Comparison of ENCODE assay signal across 1 cellular context in genomic region chr17:5942687-5943086, GRCh38.
A peak's percentile ranks its signal among the peaks of the same experiment; 100 is the strongest.
TF ChIP-seq lines count a peak whose summit lies in the region.

No MANE protein-coding gene starts in this region.

TF ChIP-seq in K562, 482 proteins besides CTCF, POLR2A, EP300 and RAD21 (continued from another document):
- TF ChIP-seq HBP1 (CRISPR knock-in tag; IDR thresholded peaks at IDR 0.05) (no peak), FOXP4 (CRISPR knock-in tag; IDR thresholded peaks at IDR 0.05; ENCODE audit: borderline replicate concordance) (no peak), TBL1XR1 (IDR thresholded peaks at IDR 0.05; ENCODE audit: low read length in 2 of 2) (no peak), MCM7 (IDR thresholded peaks at IDR 0.05) (no peak), SETDB1 (IDR thresholded peaks at IDR 0.05; ENCODE audit: low read length) (no peak), ZNF395 (CRISPR knock-in tag; IDR thresholded peaks at IDR 0.05) (no peak), POLR2H (tag; IDR thresholded peaks at IDR 0.05; ENCODE audit: low read depth) (no peak), ZNF318 (IDR thresholded peaks at IDR 0.05; ENCODE audit: borderline replicate concordance in 1 of 2, low read depth in 1 of 2) (no peak), E2F3 (CRISPR knock-in tag; IDR thresholded peaks at IDR 0.05) (no peak), L3MBTL2 (IDR thresholded peaks at IDR 0.05) (no peak), NFE2 (IDR thresholded peaks at IDR 0.05; ENCODE audit: low read depth) (no peak), FOXK1 (CRISPR knock-in tag; IDR thresholded peaks at IDR 0.05; ENCODE audit: borderline replicate concordance) (no peak), ZNF79 (CRISPR knock-in tag; IDR thresholded peaks at IDR 0.05; ENCODE audit: low read depth) (no peak), ARID1B (IDR thresholded peaks at IDR 0.05) (peak; percentile 83), PHB2 (IDR thresholded peaks at IDR 0.05; ENCODE audit: low read depth) (no peak)
TF ChIP-seq in K562: peak in this region for 14.
